ENCODE assay signal across 6 cellular contexts in genomic region chr7:151008511-151009323, GRCh38.
DNase-seq lines count a peak whose midpoint lies in the region; ATAC-seq lines count a peak whose summit lies in the region.

No MANE protein-coding gene starts in this region.

- peak; percentile 89 for ATAC-seq in HG03521 (IDR thresholded peaks at IDR 0.05; ENCODE audit: unreplicated experiment)

- DNase-seq in EH (ENCODE audit: low read depth) = peak; percentile 20
- DNase-seq in activated T-cell treated with anti-CD3 and anti-CD28 coated beads for 4 hours = peak; percentile 70
- DNase-seq in iPS-NIHi11 (ENCODE audit: low spot score) = peak; percentile 87
- DNase-seq in stimulated activated CD8-positive, alpha-beta memory T cell treated with anti-CD3 and anti-CD28 coated beads, Interleukin-4, amount 100 ng/mL, for 48 hours = peak; percentile 95
- DNase-seq in NK-92 treated with Interleukin-12 subunit alpha and Interleukin-12 subunit beta, amount 100 ng/mL, for 24 hours (lab: John Stamatoyannopoulos, UW) = no peak
